In the genomic region with DNA sequence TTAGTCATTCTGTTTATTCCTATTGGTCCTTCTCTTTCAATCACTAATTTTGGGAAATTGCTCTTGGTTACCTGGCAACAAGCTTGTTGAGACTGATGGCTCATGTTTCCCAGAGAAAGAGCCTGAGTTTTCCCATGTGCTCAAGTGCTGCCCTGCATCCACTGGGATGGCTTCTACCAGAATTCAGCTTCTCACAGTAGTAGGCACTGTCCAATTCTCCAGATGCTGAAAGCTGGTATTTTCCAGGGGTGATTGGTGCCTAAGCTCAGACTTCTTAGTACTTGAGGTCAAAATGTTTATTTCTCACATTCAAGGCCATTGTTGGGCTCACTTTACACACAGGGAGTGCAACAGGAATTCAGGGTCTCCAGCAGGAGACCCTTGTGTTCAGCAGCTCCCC, we compare ENCODE assay signal across 18 cellular contexts.
"Had no signal": no experiment of that assay in that cellular context is flagged by ENCODE, and none has a peak within 500 bp of the region (broad histone marks: within the 10 kb centered on the region; RNA-seq: fewer than 3 reads in every experiment).

No MANE protein-coding gene starts in this region.

- H2AFZ ChIP-seq: parathyroid adenoma had no signal

- H3K27me3 ChIP-seq: sigmoid colon, upper lobe of right lung had no signal

- H3K9me3 ChIP-seq: neutrophil, sigmoid colon, thoracic aorta, upper lobe of right lung had no signal

- H3K4me1 ChIP-seq: parathyroid adenoma, sigmoid colon, upper lobe of right lung had no signal

- H3K79me2 ChIP-seq: parathyroid adenoma had no signal

- H3K27ac ChIP-seq: epithelial cell of prostate, neutrophil, parathyroid adenoma, sigmoid colon, thoracic aorta, upper lobe of right lung had no signal

- H3K9ac ChIP-seq: parathyroid adenoma had no signal

- H3K36me3 ChIP-seq: neutrophil, sigmoid colon, thoracic aorta, upper lobe of right lung had no signal

- DNase-seq: activated CD4-positive, alpha-beta memory T cell treated with anti-CD3 and anti-CD28 coated beads, Interleukin-2, amount 10 ng/mL, durations not matched to agents 7 days and 5 days; activated CD4-positive, alpha-beta T cell treated with anti-CD3 and anti-CD28 coated beads for 48 hours; activated CD4-positive, CD25-positive, alpha-beta regulatory T cell; activated CD8-positive, alpha-beta memory T cell treated with anti-CD3 and anti-CD28 coated beads, Interleukin-2, amount 10 ng/mL, durations not matched to agents 7 days and 5 days; activated naive CD4-positive, alpha-beta T cell; activated naive CD8-positive, alpha-beta T cell treated with anti-CD3 and anti-CD28 coated beads for 36 hours; caudate nucleus; endodermal cell; foreskin fibroblast; mesendoderm; natural killer cell; sigmoid colon; stimulated activated CD4-positive, alpha-beta T cell treated with anti-CD3 and anti-CD28 coated beads, Interleukin-4, amount 100 ng/mL, for 24 hours; upper lobe of right lung had no signal

- H3K4me3 ChIP-seq: sigmoid colon, thoracic aorta, upper lobe of right lung had no signal
